In genomic region chr4:72318771-72319170, GRCh38 we compare ENCODE assay signal across 26 cellular contexts.
DNase-seq lines count a peak whose midpoint lies in the region; ATAC-seq, FAIRE-seq and TF ChIP-seq lines count a peak whose summit lies in the region.
"Had no signal": no experiment of that assay in that cellular context is flagged by ENCODE, and none has a peak within 500 bp of the region (broad histone marks: within the 10 kb centered on the region; RNA-seq: fewer than 3 reads in every experiment).

No MANE protein-coding gene starts in this region.

- intact Hi-C loops in cardiac septum (cut with DNase I), result no loop called here

- no peaks in the 10 kb centered on the region for H3K36me3 Mint-ChIP-seq in immature natural killer cell

- H3K4me3 Mint-ChIP-seq in immature natural killer cell, result peak overlapping the region in 2 of 5 donors; percentile 59 to 70
- H3K4me3 Mint-ChIP-seq: activated T-helper 1 cell treated with anti-CD3 and anti-CD28 coated beads, Interleukin-12 subunit alpha, Interleukin-12 subunit beta, Interleukin-2, Interleukin-4 antibody, amounts not matched to agents 30 ng/mL and 10 ng/mL and 1 ng/mL, durations not matched to agents 14 hours and 24 hours and 36 hours; nephron progenitor cell had no signal

- no peaks in the 10 kb centered on the region for H3K79me2 ChIP-seq in keratinocyte (ENCODE audit: control insufficient read depth, insufficient read depth, low read length)
- H3K79me2 ChIP-seq: parathyroid adenoma had no signal

- FAIRE-seq in keratinocyte (lab: Jason Lieb, UNC), result peak; percentile 57

- dilution Hi-C loops in keratinocyte (cut with MboI; ENCODE audit: extremely low pct_ligation_motif_present, low sequenced_read_pairs), result no loop called here

- peak overlapping the region; percentile 59 for H3K27ac ChIP-seq in keratinocyte (ENCODE audit: control insufficient read depth, insufficient read depth, low read length)
- H3K27ac ChIP-seq: ascending aorta, heart left ventricle, parathyroid adenoma, stomach, transverse colon had no signal

- H3K4me1 ChIP-seq in keratinocyte (ENCODE audit: control insufficient read depth, extremely low read depth, insufficient read depth, low read length), result peaks cover 20% of the 10 kb centered on the region
- H3K4me1 ChIP-seq: parathyroid adenoma had no signal

- peak overlapping the region; percentile 46 for H3K4me2 ChIP-seq in keratinocyte (ENCODE audit: control insufficient read depth, extremely low read depth, insufficient read depth, low read depth, low read length)

- no peak for TF ChIP-seq CTCF in astrocyte of the spinal cord (IDR thresholded peaks at IDR 0.05; ENCODE audit: low read depth, low read length)
- TF ChIP-seq CTCF in keratinocyte (optimal IDR thresholded peaks at IDR 0.05 in 1 of 3, IDR thresholded peaks at IDR 0.05 in 1 of 3, conservative IDR thresholded peaks at IDR 0.05 in 1 of 3; ENCODE audit: extremely low read depth in 1 of 3, insufficient read depth in 2 of 3, low read length in 3 of 3), result no peak

- in situ Hi-C loops in astrocyte of the spinal cord (cut with HindIII; ENCODE audit: low sequenced_read_pairs), result no loop called here

- ATAC-seq in GM18520 (IDR thresholded peaks at IDR 0.05; ENCODE audit: unreplicated experiment), result no peak
- no peak for ATAC-seq in HG03565 (IDR thresholded peaks at IDR 0.05; ENCODE audit: unreplicated experiment)
- ATAC-seq: heart left ventricle, left ventricle myocardium superior, sciatic nerve had no signal

- H3K4me3 ChIP-seq in astrocyte of the spinal cord (ENCODE audit: low read depth, low read length), result no peak overlapping the region
- no peak overlapping the region for H3K4me3 ChIP-seq in keratinocyte (ENCODE audit: control insufficient read depth in 2 of 3, extremely low read depth in 1 of 3, insufficient read depth in 2 of 3, low read depth in 1 of 3, low read length in 3 of 3)
- H3K4me3 ChIP-seq: ascending aorta, HAP-1, heart left ventricle, SK-N-MC, stomach, transverse colon had no signal

- peaks cover 23 to 25% of the 10 kb centered on the region in 2 donors for H3K4me1 Mint-ChIP-seq in immature natural killer cell
- H3K4me1 Mint-ChIP-seq: nephron progenitor cell had no signal

- H3K27me3 Mint-ChIP-seq in immature natural killer cell (ENCODE audit: low read depth in 3 of 3), result peaks cover 0 to 2% (median 0%) of the 10 kb centered on the region in 3 donors

- no peaks in the 10 kb centered on the region for H3K9me3 Mint-ChIP-seq in immature natural killer cell
- H3K9me3 Mint-ChIP-seq: activated T-helper 1 cell treated with anti-CD3 and anti-CD28 coated beads, Interleukin-12 subunit alpha, Interleukin-12 subunit beta, Interleukin-2, Interleukin-4 antibody, amounts not matched to agents 30 ng/mL and 10 ng/mL and 1 ng/mL, durations not matched to agents 14 hours and 24 hours and 36 hours; effector memory CD8-positive, alpha-beta T cell; nephron progenitor cell had no signal

- no peaks in the 10 kb centered on the region for H3K36me3 ChIP-seq in keratinocyte (ENCODE audit: control insufficient read depth in 2 of 2, extremely low read depth in 1 of 2, insufficient read depth in 2 of 2, low read length in 2 of 2)
- H3K36me3 ChIP-seq: ascending aorta, HAP-1, heart left ventricle, stomach, transverse colon had no signal

- H2AFZ ChIP-seq in keratinocyte (ENCODE audit: control insufficient read depth, low read length), result no peak overlapping the region
- H2AFZ ChIP-seq: parathyroid adenoma had no signal

- H4K20me1 ChIP-seq in keratinocyte (ENCODE audit: control insufficient read depth, extremely low read depth, insufficient read depth, low read length), result no peaks in the 10 kb centered on the region

- H3K9me1 ChIP-seq in keratinocyte (ENCODE audit: control insufficient read depth, extremely low read depth, insufficient read depth, low read length), result no peaks in the 10 kb centered on the region

- no peaks in the 10 kb centered on the region for H3K27me3 ChIP-seq in keratinocyte (ENCODE audit: control insufficient read depth, extremely low read depth, insufficient read depth, low read length)
- H3K27me3 ChIP-seq: ascending aorta, heart left ventricle, stomach, transverse colon had no signal

- DNase-seq in AG08395 (ENCODE audit: low spot score) (peak; percentile 21), HPDE6-E6E7 (ENCODE audit: extremely low spot score) (peak; percentile 22), astrocyte of the spinal cord (ENCODE audit: low read depth, low spot score) (peak; percentile 51), keratinocyte (ENCODE audit: low read depth, low spot score) (no peak), immature natural killer cell (no peak), cardiac septum (ENCODE audit: low spot score) (no peak)
- DNase-seq: activated CD4-positive, alpha-beta T cell treated with anti-CD3 and anti-CD28 coated beads for 48 hours; activated naive CD4-positive, alpha-beta T cell treated with anti-CD3 and anti-CD28 coated beads, Interleukin-2, amount 50 U/mL, for 16 hours; effector memory CD8-positive, alpha-beta T cell; heart left ventricle; left ventricle myocardium superior; NCI-H1092; NCI-H2081 treated with DMSO at 0.1 percent for 48 hours; NCI-H510A; nephron progenitor cell; NK-92 treated with Interleukin-12 subunit alpha and Interleukin-12 subunit beta, amount 100 ng/mL, for 24 hours; stomach; transverse colon had no signal

- H3K27ac Mint-ChIP-seq in immature natural killer cell, result no peak overlapping the region
- H3K27ac Mint-ChIP-seq: activated T-helper 1 cell treated with anti-CD3 and anti-CD28 coated beads, Interleukin-12 subunit alpha, Interleukin-12 subunit beta, Interleukin-2, Interleukin-4 antibody, amounts not matched to agents 30 ng/mL and 10 ng/mL and 1 ng/mL, durations not matched to agents 14 hours and 24 hours and 36 hours; effector memory CD8-positive, alpha-beta T cell; nephron progenitor cell had no signal

- H3K9ac ChIP-seq in keratinocyte (ENCODE audit: control insufficient read depth, extremely low read depth, insufficient read depth, low read length), result no peak overlapping the region
- H3K9ac ChIP-seq: parathyroid adenoma had no signal

- H3K9me3 ChIP-seq in keratinocyte (ENCODE audit: control insufficient read depth, low read depth, low read length), result no peaks in the 10 kb centered on the region
- H3K9me3 ChIP-seq: ascending aorta, HAP-1, heart left ventricle, stomach, transverse colon had no signal

Comparison
In these comparisons a context has a peak if more than half of its experiments do, and no peak if none do; other contexts are left out.
1. DNase-seq: peak in AG08395 (single experiment), HPDE6-E6E7 (single experiment) and astrocyte of the spinal cord (single experiment); none in keratinocyte (single experiment), immature natural killer cell (0 of 3) and cardiac septum (single experiment).